Comparison of ENCODE assay signal across 16 cellular contexts in genomic region chr10:91603931-91604331, GRCh38. TPM values are rescaled to one million over a fixed set of nuclear protein-coding genes. Genes with fewer than 3 reads are reported as not detected.
A peak's percentile ranks its signal among the peaks of the same experiment; 100 is the strongest.
DNase-seq lines count a peak whose midpoint lies in the region; ATAC-seq and TF ChIP-seq lines count a peak whose summit lies in the region.
"Had no signal": no experiment of that assay in that cellular context is flagged by ENCODE, and none has a peak within 500 bp of the region (broad histone marks: within the 10 kb centered on the region; RNA-seq: fewer than 3 reads in every experiment).

No MANE protein-coding gene starts in this region.

- H2AK9ac ChIP-seq in IMR-90 (replicated peaks; ENCODE audit: low read depth, low read length, poor library complexity), result peak overlapping the region; percentile 22

- H3K4me3 ChIP-seq in IMR-90 (ENCODE audit: insufficient read depth, low read depth, low read length) (no peak overlapping the region), brain microvascular endothelial cell (ENCODE audit: low read depth, low read length) (no peak overlapping the region), stomach (no peak overlapping the region), tibial nerve (no peak overlapping the region)

- H3K9me3 ChIP-seq in IMR-90 (ENCODE audit: control insufficient read depth, insufficient read depth, low read length) (no peaks in the 10 kb centered on the region), stomach (peaks cover 0 to 9% (median 3%) of the 10 kb centered on the region in 4 donors), tibial nerve (no peaks in the 10 kb centered on the region)

- H3K79me1 ChIP-seq in IMR-90 (ENCODE audit: low read depth in 1 of 2, low read length in 2 of 2), result no peaks in the 10 kb centered on the region

- CTCF ChIA-PET in IMR-90 (lab: Yijun Ruan, JAX), result interaction anchor here (1.1 kb wide), 1 partner anchor 307 kb away, joined by 3 read pairs; no protein-coding TSS in a partner anchor

- H3K18ac ChIP-seq in IMR-90 (ENCODE audit: low read depth, low read length), result peak overlapping the region; percentile 69

- peak overlapping the region; percentile 71 for H2BK20ac ChIP-seq in IMR-90 (ENCODE audit: low read depth, low read length)

- peak overlapping the region; percentile 75 for H4K91ac ChIP-seq in IMR-90 (ENCODE audit: insufficient read depth, low read depth, low read length)

- H3K4me2 ChIP-seq in IMR-90 (ENCODE audit: low read depth, low read length), result no peak overlapping the region

- H3K27me3 ChIP-seq in IMR-90 (ENCODE audit: control insufficient read depth, insufficient read depth, low read length), result no peaks in the 10 kb centered on the region
- H3K27me3 ChIP-seq in brain microvascular endothelial cell (replicated peaks), result no peaks in the 10 kb centered on the region
- no peaks in the 10 kb centered on the region for H3K27me3 ChIP-seq in stomach
- H3K27me3 ChIP-seq in tibial nerve, result no peaks in the 10 kb centered on the region

- H2AFZ ChIP-seq in IMR-90 (replicated peaks; ENCODE audit: low read length, poor library complexity), result no peak overlapping the region

- WGBS in IMR-90 (ENCODE audit: extremely low coverage in 2 of 2, insufficient read length in 1 of 2), 2 experiments, result 17% methylated on average over 1 of the region's 5 CpGs; no CpG with 5 or more reads in 1 of the 2 experiments
- WGBS in stomach, 5 donors, result 21 to 43% (median 37%) methylated on average over 5 of the region's 5 CpGs
- 63 to 72% methylated on average over 5 of the region's 5 CpGs for WGBS in tibial nerve, 2 donors

- H3K27ac ChIP-seq in IMR-90 (ENCODE audit: insufficient read depth, low read length) (peak overlapping the region; percentile 28; the same call in 1 of the 2 replicates), brain microvascular endothelial cell (peak overlapping the region; percentile 94), stomach (peak overlapping the region in 3 of 5 donors; percentile 21 to 67 (median 58)), tibial nerve (no peak overlapping the region)

- H2BK120ac ChIP-seq in IMR-90 (ENCODE audit: low read depth, low read length), result peak overlapping the region; percentile 63

- in situ Hi-C loops in IMR-90 (cut with MboI; ENCODE audit: low sequenced_read_pairs) (no loop called here), brain microvascular endothelial cell (cut with HindIII; ENCODE audit: low pct_ligation_motif_present, low sequenced_read_pairs) (no loop called here)

- H3K9me1 ChIP-seq in IMR-90 (ENCODE audit: insufficient read depth, low read length), result peaks cover 19% of the 10 kb centered on the region

- intact Hi-C loops in IMR-90 (cut with micrococcal nuclease), result no loop called here
- intact Hi-C loops in stomach (cut with DNase I; ENCODE audit: low total_unique reads), result no loop called here

- no peaks in the 10 kb centered on the region for H4K20me1 ChIP-seq in IMR-90 (ENCODE audit: insufficient read depth, low read length)

- BruUV-seq in IMR-90 (replicated peaks; lab: Mats Ljungman, UMichigan), result no TSS peak

- H3K36me3 ChIP-seq in IMR-90 (ENCODE audit: control insufficient read depth, insufficient read depth, low read length) (no peaks in the 10 kb centered on the region), brain microvascular endothelial cell (replicated peaks) (no peaks in the 10 kb centered on the region), stomach (no peaks in the 10 kb centered on the region), tibial nerve (no peaks in the 10 kb centered on the region)

- dilution Hi-C loops in IMR-90 (cut with HindIII; ENCODE audit: low sequenced_read_pairs, unreplicated experiment), result no loop called here

- H2AK5ac ChIP-seq in IMR-90 (ENCODE audit: low read depth, low read length), result peak overlapping the region; percentile 82

- peak overlapping the region; percentile 9 for H4K5ac ChIP-seq in IMR-90 (ENCODE audit: low read depth, low read length)

- no peak overlapping the region for H3K9ac ChIP-seq in IMR-90 (ENCODE audit: low read depth, low read length)

- TF ChIP-seq EP300 in stomach (IDR thresholded peaks at IDR 0.05), result no peak
- TF ChIP-seq EP300 in tibial nerve (IDR thresholded peaks at IDR 0.05), result no peak

- peak overlapping the region; percentile 84 for H2BK5ac ChIP-seq in IMR-90 (ENCODE audit: low read depth, low read length, poor library complexity, severe bottlenecking)

- no peak for ATAC-seq in IMR-90 (ENCODE audit: low read depth)
- no peak for ATAC-seq in HG02763 (IDR thresholded peaks at IDR 0.05; ENCODE audit: unreplicated experiment)
- ATAC-seq in GM19455 (IDR thresholded peaks at IDR 0.05; ENCODE audit: unreplicated experiment), result no peak
- ATAC-seq: stimulated activated naive CD8-positive, alpha-beta T cell treated with anti-CD3 and anti-CD28 coated beads, Interleukin-15, Interleukin-2, amounts not matched to agents 100 U/mL and 50 U/mL, for 24 hours had no signal

- peak overlapping the region; percentile 62 for H3K4ac ChIP-seq in IMR-90 (ENCODE audit: low read depth, low read length)

- no peak for TF ChIP-seq POLR2A in IMR-90 (IDR thresholded peaks at IDR 0.05; ENCODE audit: low read depth, low read length)
- TF ChIP-seq POLR2A in stomach (IDR thresholded peaks at IDR 0.05), result no peak
- TF ChIP-seq POLR2A in tibial nerve (IDR thresholded peaks at IDR 0.05), result no peak

- peak overlapping the region; percentile 22; the same call in 1 of the 2 replicates for H3K56ac ChIP-seq in IMR-90 (ENCODE audit: extremely low read depth, insufficient read depth, low read length)

- no peak for TF ChIP-seq RAD21 in IMR-90 (IDR thresholded peaks at IDR 0.05; ENCODE audit: low read length)

- peak overlapping the region; percentile 80 for H3K23ac ChIP-seq in IMR-90 (ENCODE audit: low read depth, low read length)

- POLR2A ChIA-PET in IMR-90 (lab: Charles Lee; ENCODE audit: unreplicated experiment), result interaction anchor here (1.0 to 1.5 kb wide), 2 partner anchors 9 to 29 kb away, joined by 4 to 5 read pairs; partner anchors contain the start of gene PPP1R3C

- H4K8ac ChIP-seq in IMR-90 (ENCODE audit: low read depth in 2 of 2, low read length in 2 of 2), result peak overlapping the region; percentile 45 to 68

- TF ChIP-seq CTCF in IMR-90 (conservative IDR thresholded peaks at IDR 0.05; ENCODE audit: low read depth, low read length) (no peak), brain microvascular endothelial cell (IDR thresholded peaks at IDR 0.05; ENCODE audit: low read depth, low read length, missing control alignments) (no peak), stomach (IDR thresholded peaks at IDR 0.05) (no peak), tibial nerve (IDR thresholded peaks at IDR 0.05) (no peak)

- no peak for DNase-seq in IMR-90
- DNase-seq in brain microvascular endothelial cell, result peak; percentile 10
- DNase-seq in kidney tubule cell (ENCODE audit: low spot score), result peak; percentile 94
- DNase-seq in stomach, result no peak
- DNase-seq in SHP77 treated with DMSO at 0.1 percent for 48 hours (lab: John Stamatoyannopoulos, UW), result no peak
- DNase-seq in tibial nerve (ENCODE audit: low spot score in 2 of 2), result no peak
- DNase-seq: activated B cell treated with CpG ODN at 0.5 μM for 24 hours; activated T-cell treated with anti-CD3 and anti-CD28 coated beads, Interleukin-2, amount 50 U/mL, for 1 hour; CD8-positive, alpha-beta memory T cell; NCI-H1048; NCI-H69; nucleus accumbens; stimulated activated CD4-positive, alpha-beta T cell treated with anti-CD3 and anti-CD28 coated beads, Interleukin-2, amount 100 ng/mL, for 48 hours; stimulated activated naive CD8-positive, alpha-beta T cell treated with anti-CD3 and anti-CD28 coated beads, Interleukin-15, Interleukin-2, amounts not matched to agents 100 U/mL and 50 U/mL, for 24 hours had no signal

- peak overlapping the region; percentile 64 for H3K14ac ChIP-seq in IMR-90 (replicated peaks; ENCODE audit: low read depth, low read length)

- peak overlapping the region; percentile 88 for H2BK15ac ChIP-seq in IMR-90 (ENCODE audit: low read depth, low read length)

- H3K4me1 ChIP-seq in IMR-90 (ENCODE audit: control insufficient read depth, insufficient read depth, low read length) (peaks cover 22% of the 10 kb centered on the region), stomach (peaks cover 12 to 42% (median 30%) of the 10 kb centered on the region in 4 donors), tibial nerve (peaks cover 0 to 32% (median 14%) of the 10 kb centered on the region in 4 donors)

TF ChIP-seq in IMR-90, 13 proteins besides CTCF, POLR2A, EP300 and RAD21 (continues in another document):
- TF ChIP-seq USF2 (IDR thresholded peaks at IDR 0.05; ENCODE audit: low read depth, low read length) (no peak), BHLHE40 (IDR thresholded peaks at IDR 0.05; ENCODE audit: low read depth, low read length) (no peak), FOS (IDR thresholded peaks at IDR 0.05; ENCODE audit: low read depth, low read length) (no peak), ELK1 (IDR thresholded peaks at IDR 0.05; ENCODE audit: borderline replicate concordance, low read depth, low read length) (no peak), MXI1 (IDR thresholded peaks at IDR 0.05; ENCODE audit: borderline replicate concordance, low read depth, low read length) (no peak), RCOR1 (IDR thresholded peaks at IDR 0.05; ENCODE audit: insufficient replicate concordance, low read length) (no peak), CHD1 (IDR thresholded peaks at IDR 0.05; ENCODE audit: low read depth, low read length) (no peak), NFE2L2 (IDR thresholded peaks at IDR 0.05; ENCODE audit: low read depth, low read length) (no peak)

RNA-seq across cellular contexts. Expression of gene PPP1R3C, which starts 28.9 kb away (rescaled TPM):
- 61.7 and 62.9 TPM in 2 replicates for total RNA-seq in IMR-90 (2012; rRNA removed)
- 10.8 and 17.4 TPM in 2 replicates for polyA plus RNA-seq in IMR-90 (2012; rRNA removed)
- polyA plus RNA-seq in IMR-90 (2012; cell fraction: cytosol; rRNA removed), result 4.8 and 6.4 TPM in 2 replicates
- polyA plus RNA-seq in IMR-90 (2012; cell fraction: nucleus; rRNA removed; ENCODE audit: low replicate concordance), result 1.6 and 12.4 TPM in 2 replicates
- total RNA-seq in stomach, result 10 to 100 TPM in 3 of 5 donors, 1 to 10 TPM in 2; 1.2 to 50.0 (median 12.8) TPM
- polyA plus RNA-seq in stomach, result 10 to 100 TPM in 2 of 3 donors, 1 to 10 TPM in 1; 8.4 to 21.1 (median 13.9) TPM
- 1 to 10 TPM; 3.3 to 8.7 (median 3.7) TPM for total RNA-seq in tibial nerve
- total RNA-seq: activated B cell treated with CpG ODN at 0.5 μM for 24 hours; CD8-positive, alpha-beta memory T cell had no signal
- polyA plus RNA-seq: CD8-positive, alpha-beta memory T cell had no signal

Comparison
In these comparisons a context has a peak if more than half of its experiments do, and no peak if none do; other contexts are left out.
1. DNase-seq: peak in brain microvascular endothelial cell (single experiment) and kidney tubule cell (single experiment); none in IMR-90 (single experiment), stomach (single experiment), SHP77 treated with DMSO at 0.1 percent for 48 hours (single experiment) and tibial nerve (0 of 2).
2. H3K27ac ChIP-seq: peak in IMR-90 (single experiment), brain microvascular endothelial cell (single experiment) and stomach (3 of 5); none in tibial nerve (0 of 4).